ENCODE assay signal across 1 cellular context in genomic region chr14:24241829-24242443, GRCh38.
TF ChIP-seq lines count a peak whose summit lies in the region.

No MANE protein-coding gene starts in this region.

TF ChIP-seq in HepG2, 621 proteins besides CTCF, POLR2A, EP300 and RAD21 (continued from another document):
- TF ChIP-seq DZIP1 (CRISPR knock-in tag; IDR thresholded peaks at IDR 0.05) = peak; percentile 73; the same call in 1 of the 2 replicates
- no peak for TF ChIP-seq HMG20A (CRISPR knock-in tag; IDR thresholded peaks at IDR 0.05; ENCODE audit: borderline replicate concordance)
- TF ChIP-seq KLF12 (CRISPR knock-in tag; IDR thresholded peaks at IDR 0.05; ENCODE audit: borderline replicate concordance) = no peak
- no peak for TF ChIP-seq POLR2AphosphoS5 (IDR thresholded peaks at IDR 0.05; ENCODE audit: low read depth, low read length)
- TF ChIP-seq STAT5B (CRISPR knock-in tag; IDR thresholded peaks at IDR 0.05) = no peak
- TF ChIP-seq NFE2L2 (IDR thresholded peaks at IDR 0.05; ENCODE audit: low read length) = no peak
- no peak for TF ChIP-seq BCLAF1 (IDR thresholded peaks at IDR 0.05)
- no peak for TF ChIP-seq ZBED4 (CRISPR knock-in tag; IDR thresholded peaks at IDR 0.05; ENCODE audit: borderline replicate concordance)
- no peak for TF ChIP-seq REXO4 (CRISPR knock-in tag; IDR thresholded peaks at IDR 0.05; ENCODE audit: borderline replicate concordance)
- no peak for TF ChIP-seq ZFP1 (CRISPR knock-in tag; IDR thresholded peaks at IDR 0.05)
- TF ChIP-seq HCFC1 (IDR thresholded peaks at IDR 0.05; ENCODE audit: low read depth, low read length) = 0 out of 2 replicates have a peak, but pooled peaks have one; percentile 12
- TF ChIP-seq SOX13 (IDR thresholded peaks at IDR 0.05) = no peak
- TF ChIP-seq SOX13 (CRISPR knock-in tag; conservative IDR thresholded peaks at IDR 0.05 in 1 of 2, IDR thresholded peaks at IDR 0.05 in 1 of 2) = no peak
- TF ChIP-seq ZNF678 (CRISPR knock-in tag; IDR thresholded peaks at IDR 0.05) = no peak
- TF ChIP-seq ZNF564 (CRISPR knock-in tag; IDR thresholded peaks at IDR 0.05) = no peak
